In genomic region chr2:121220995-121221394, GRCh38 we compare ENCODE assay signal across 1 cellular context.
TF ChIP-seq lines count a peak whose summit lies in the region.

No MANE protein-coding gene starts in this region.

TF ChIP-seq in GM12878, 131 proteins besides CTCF, POLR2A, EP300 and RAD21 (continued from another document):
- no peak for TF ChIP-seq ELK1 (IDR thresholded peaks at IDR 0.05; ENCODE audit: low read depth, low read length)
- no peak for TF ChIP-seq TCF3 (IDR thresholded peaks at IDR 0.05; ENCODE audit: borderline replicate concordance, insufficient read depth, low read depth, low read length)
- TF ChIP-seq POU2F2 (IDR thresholded peaks at IDR 0.05; ENCODE audit: borderline replicate concordance, low read depth, low read length), result no peak
- no peak for TF ChIP-seq CBX5 (IDR thresholded peaks at IDR 0.05; ENCODE audit: low read depth)
- no peak for TF ChIP-seq SUZ12 (IDR thresholded peaks at IDR 0.05; ENCODE audit: unreplicated experiment)
- TF ChIP-seq ZNF207 (IDR thresholded peaks at IDR 0.05; ENCODE audit: borderline replicate concordance), result no peak
- no peak for TF ChIP-seq MXI1 (IDR thresholded peaks at IDR 0.05; ENCODE audit: low read depth, low read length)
- no peak for TF ChIP-seq EZH2 (IDR thresholded peaks at IDR 0.05; ENCODE audit: borderline replicate concordance, control insufficient read depth, low read depth, low read length)
- no peak for TF ChIP-seq CBX3 (IDR thresholded peaks at IDR 0.05; ENCODE audit: borderline replicate concordance, low read depth)
- no peak for TF ChIP-seq ETV6 (conservative IDR thresholded peaks at IDR 0.05 in 1 of 2, IDR thresholded peaks at IDR 0.05 in 1 of 2; ENCODE audit: borderline replicate concordance in 1 of 2, low read depth in 1 of 2)
- TF ChIP-seq TCF7 (IDR thresholded peaks at IDR 0.05; ENCODE audit: borderline replicate concordance), result no peak
TF ChIP-seq in GM12878: peak in this region for 0.
